In genomic region chr3:152026033-152026556, GRCh38 we compare ENCODE assay signal across 9 cellular contexts.
DNase-seq lines count a peak whose midpoint lies in the region; ATAC-seq, FAIRE-seq and TF ChIP-seq lines count a peak whose summit lies in the region.
"Had no signal": no experiment of that assay in that cellular context is flagged by ENCODE, and none has a peak within 500 bp of the region (broad histone marks: within the 10 kb centered on the region; RNA-seq: fewer than 3 reads in every experiment).

No MANE protein-coding gene starts in this region.

- peaks cover 0 to 10% of the 10 kb centered on the region in 2 experiments for H3K36me3 ChIP-seq in SK-N-SH (replicated peaks in 1 of 2; ENCODE audit: control insufficient read depth in 1 of 2, insufficient read depth in 2 of 2, low read length in 1 of 2)
- H3K36me3 ChIP-seq: upper lobe of left lung had no signal

- H3K79me2 ChIP-seq in SK-N-SH (ENCODE audit: insufficient read depth) = no peaks in the 10 kb centered on the region

- intact Hi-C loops in sciatic nerve (cut with DNase I) = no loop called here

- H3K4me1 Mint-ChIP-seq in T-helper 17 cell = no peaks in the 10 kb centered on the region

- H3K4me3 Mint-ChIP-seq in T-helper 17 cell = no peak overlapping the region

- no peak overlapping the region for H3K27ac Mint-ChIP-seq in T-helper 17 cell

- no peak overlapping the region for H3K4me3 ChIP-seq in SK-N-SH (ENCODE audit: low read depth in 2 of 2, low read length in 1 of 2)
- H3K4me3 ChIP-seq: upper lobe of left lung had no signal

- peak; percentile 46 for DNase-seq in AG08395 (ENCODE audit: low spot score)
- peak; percentile 33 for DNase-seq in HTR-8/SVneo (ENCODE audit: insufficient read length, low spot score)
- no peak for DNase-seq in SK-N-SH
- DNase-seq in glomerular visceral epithelial cell (ENCODE audit: extremely low spot score) = peak; percentile 67
- DNase-seq in NCI-H345 treated with DMSO at 0.1 percent for 48 hours (lab: John Stamatoyannopoulos, UW; ENCODE audit: unreplicated experiment) = no peak
- no peak for DNase-seq in sciatic nerve (ENCODE audit: low spot score)
- DNase-seq in T-helper 17 cell = no peak
- DNase-seq: upper lobe of left lung had no signal

- ATAC-seq in sciatic nerve (no peak), GM18511 (IDR thresholded peaks at IDR 0.05; ENCODE audit: unreplicated experiment) (no peak), T-helper 17 cell (no peak)

- peak overlapping the region; percentile 62; the same call in 1 of the 2 replicates for H3K9ac ChIP-seq in SK-N-SH

- 5% methylated on average over 5 of the region's 5 CpGs for WGBS in SK-N-SH (ENCODE audit: low lambda C conversion rate)

- 0 out of 2 replicates have a peak overlapping the region, but pooled peaks have one; percentile 23 for H2AFZ ChIP-seq in SK-N-SH (ENCODE audit: low read depth)

- no peak for FAIRE-seq in HTR-8/SVneo (lab: Jason Lieb, UNC)

- peak; percentile 71 for TF ChIP-seq CTCF in SK-N-SH (IDR thresholded peaks at IDR 0.05)

- CTCF ChIA-PET in SK-N-SH (lab: Yijun Ruan, JAX) = interaction anchor here (0.7 kb wide), 1 partner anchor 116 kb away, joined by 3 read pairs; no protein-coding TSS in a partner anchor

- H3K36me3 Mint-ChIP-seq in T-helper 17 cell (ENCODE audit: low read depth) = peaks cover 3% of the 10 kb centered on the region

- H3F3A ChIP-seq in SK-N-SH (replicated peaks; ENCODE audit: insufficient read depth) = peaks cover 26% of the 10 kb centered on the region

- TF ChIP-seq EP300 in SK-N-SH (IDR thresholded peaks at IDR 0.05; ENCODE audit: borderline replicate concordance in 1 of 2, low read depth in 1 of 2, low read length in 1 of 2) = peak in 1 of 2 experiments; percentile 87; a peak in 2 of 4 replicates

- H3K27me3 Mint-ChIP-seq in T-helper 17 cell = peaks cover 13% of the 10 kb centered on the region

- H3K9me3 ChIP-seq in SK-N-SH (no peaks in the 10 kb centered on the region), T-helper 17 cell (ENCODE audit: control insufficient read depth, low read length, poor library complexity, severe bottlenecking) (no peaks in the 10 kb centered on the region)
- H3K9me3 ChIP-seq: upper lobe of left lung had no signal

- peak; percentile 41 for TF ChIP-seq RAD21 in SK-N-SH (IDR thresholded peaks at IDR 0.05; ENCODE audit: low read length)

- H4K20me1 ChIP-seq in SK-N-SH (ENCODE audit: insufficient read depth) = no peaks in the 10 kb centered on the region

- H3K4me2 ChIP-seq in SK-N-SH = peak overlapping the region; percentile 52; the same call in 1 of the 2 replicates

- POLR2A ChIA-PET in SK-N-SH (lab: Yijun Ruan, JAX) = no interaction called here

- H3K4me1 ChIP-seq in SK-N-SH (ENCODE audit: control insufficient read depth in 1 of 2, insufficient read depth in 2 of 2, low read depth in 1 of 2, low read length in 1 of 2) = peaks cover 0 to 7% of the 10 kb centered on the region in 2 experiments; a peak in 3 of 4 replicates
- H3K4me1 ChIP-seq: upper lobe of left lung had no signal

- H3K27ac ChIP-seq in SK-N-SH (ENCODE audit: low read depth in 2 of 2, low read length in 1 of 2) = peak overlapping the region; percentile 72 to 92; a peak in 3 of 4 replicates
- H3K27ac ChIP-seq: upper lobe of left lung had no signal

- H3K9me2 ChIP-seq in SK-N-SH = no peaks in the 10 kb centered on the region

- no peaks in the 10 kb centered on the region for H3K27me3 ChIP-seq in SK-N-SH (ENCODE audit: insufficient read depth)
- H3K27me3 ChIP-seq: upper lobe of left lung had no signal

TF ChIP-seq in SK-N-SH, 30 proteins besides CTCF, POLR2A, EP300 and RAD21:
- TF ChIP-seq NFIC (IDR thresholded peaks at IDR 0.05; ENCODE audit: borderline replicate concordance) = peak; percentile 36; the same call in 1 of the 2 replicates
- peak; percentile 89 for TF ChIP-seq PBX3 (IDR thresholded peaks at IDR 0.05)
- TF ChIP-seq RXRA (IDR thresholded peaks at IDR 0.05; ENCODE audit: borderline replicate concordance, low read depth) = peak; percentile 89
- TF ChIP-seq FOXM1 (IDR thresholded peaks at IDR 0.05; ENCODE audit: low read depth) = peak; percentile 80; the same call in 1 of the 2 replicates
- TF ChIP-seq FOSL2 (IDR thresholded peaks at IDR 0.05; ENCODE audit: borderline replicate concordance, low read depth) = peak; percentile 84
- TF ChIP-seq POLR2AphosphoS5 (IDR thresholded peaks at IDR 0.05; ENCODE audit: low read depth, low read length) = peak; percentile 53; the same call in 1 of the 2 replicates
- TF ChIP-seq SIN3A (IDR thresholded peaks at IDR 0.05; ENCODE audit: borderline replicate concordance, low read depth, low read length) = no peak
- no peak for TF ChIP-seq IRF3 (IDR thresholded peaks at IDR 0.05; ENCODE audit: low read depth, low read length)
- peak; percentile 84 for TF ChIP-seq JUND (IDR thresholded peaks at IDR 0.05)
- no peak for TF ChIP-seq SMC3 (IDR thresholded peaks at IDR 0.05; ENCODE audit: low read depth, low read length)
- peak; percentile 88 for TF ChIP-seq TCF12 (IDR thresholded peaks at IDR 0.05)
- TF ChIP-seq TEAD4 (IDR thresholded peaks at IDR 0.05; ENCODE audit: borderline replicate concordance, insufficient read depth) = peak; percentile 84

Comparison
In these comparisons a context has a peak if more than half of its experiments do, and no peak if none do; other contexts are left out.
1. DNase-seq: peak in AG08395 (single experiment), HTR-8/SVneo (single experiment) and glomerular visceral epithelial cell (single experiment); none in SK-N-SH (single experiment), NCI-H345 treated with DMSO at 0.1 percent for 48 hours (single experiment), sciatic nerve (single experiment) and T-helper 17 cell (0 of 3).